In genomic region chr11:75427181-75427580, GRCh38 we compare ENCODE assay signal across 21 cellular contexts. TPM values are rescaled to one million over a fixed set of nuclear protein-coding genes. Genes with fewer than 3 reads are reported as not detected.
"Had no signal": no experiment of that assay in that cellular context is flagged by ENCODE, and none has a peak within 500 bp of the region (broad histone marks: within the 10 kb centered on the region; RNA-seq: fewer than 3 reads in every experiment).

No MANE protein-coding gene starts in this region.

- H3K9me3 ChIP-seq: SJCRH30 had no signal

- H3K4me3 ChIP-seq: K562, SJCRH30 had no signal

- H3K4me2 ChIP-seq: KMS-11 had no signal

- H3K27me3 ChIP-seq: SJCRH30 had no signal

- H3K36me3 ChIP-seq: SJCRH30 had no signal

- DNase-seq: NCI-H1092, NCI-H1105 treated with DMSO at 0.1 percent for 48 hours, NCI-H1417 treated with DMSO at 0.1 percent for 48 hours, NCI-H146, NCI-H1694 treated with DMSO at 0.1 percent for 48 hours, NCI-H1930, NCI-H2081, NCI-H2107, NCI-H2227 treated with DMSO at 0.1 percent for 48 hours, NCI-H446, NCI-H510A, NCI-H524 treated with DMSO at 0.1 percent for 48 hours, NCI-H69, NCI-H774, SHP77 treated with DMSO at 0.1 percent for 48 hours, SJCRH30 had no signal

- ATAC-seq: K562, SK-N-SH treated with all-trans-retinoic acid at 6 μM for 48 hours had no signal

- H3K9ac ChIP-seq: KMS-11 had no signal

- H3K27ac ChIP-seq: KMS-11, RWPE1, SJCRH30 had no signal

RNA-seq across cellular contexts. Expression of gene KLHL35, which starts 5.8 kb away (rescaled TPM):
- total RNA-seq: K562, MCF 10A, SJCRH30 had no signal
- polyA plus RNA-seq: K562 had no signal
